ENCODE assay signal across 8 cellular contexts in genomic region chr10:130137077-130137448, GRCh38. TPM values are rescaled to one million over a fixed set of nuclear protein-coding genes. Genes with fewer than 3 reads are reported as not detected.
DNase-seq lines count a peak whose midpoint lies in the region; ATAC-seq and TF ChIP-seq lines count a peak whose summit lies in the region.

No MANE protein-coding gene starts in this region.

- H3K9me3 ChIP-seq in right atrium auricular region = no peaks in the 10 kb centered on the region

- peaks cover 0 to 51% of the 10 kb centered on the region in 2 donors for H3K4me1 ChIP-seq in right atrium auricular region

- no peaks in the 10 kb centered on the region for H3K36me3 ChIP-seq in right atrium auricular region

- H3K4me3 Mint-ChIP-seq in T-helper 2 cell treated with Interferon-gamma antibody and Interleukin-4, amounts not matched to agents 5 μg/mL and 100 μg/mL, for 36 hours = peak overlapping the region; percentile 89

- H3K36me3 Mint-ChIP-seq in T-helper 2 cell treated with Interferon-gamma antibody and Interleukin-4, amounts not matched to agents 5 μg/mL and 100 μg/mL, for 36 hours (ENCODE audit: low read depth) = peaks cover 10% of the 10 kb centered on the region

- H3K27ac Mint-ChIP-seq in T-helper 2 cell treated with Interferon-gamma antibody and Interleukin-4, amounts not matched to agents 5 μg/mL and 100 μg/mL, for 36 hours = peak overlapping the region; percentile 75

- peak overlapping the region; percentile 78 to 85 for H3K27ac ChIP-seq in right atrium auricular region

- intact Hi-C loops in left ventricle myocardium superior (cut with micrococcal nuclease) = loop anchor here (2.0 kb wide), 1 partner anchor 26 kb away; the partner anchor contains the start of gene C10orf143

- H3K27me3 Mint-ChIP-seq in T-helper 2 cell treated with Interferon-gamma antibody and Interleukin-4, amounts not matched to agents 5 μg/mL and 100 μg/mL, for 36 hours (ENCODE audit: low read depth) = peaks cover 10% of the 10 kb centered on the region

- H3K4me3 ChIP-seq in right atrium auricular region (peak overlapping the region; percentile 88 to 98), fibroblast of villous mesenchyme (ENCODE audit: low read depth, low read length) (peak overlapping the region; percentile 80), retinal pigment epithelial cell (ENCODE audit: low read length) (peak overlapping the region; percentile 63)

- no peaks in the 10 kb centered on the region for H3K9me3 Mint-ChIP-seq in T-helper 2 cell treated with Interferon-gamma antibody and Interleukin-4, amounts not matched to agents 5 μg/mL and 100 μg/mL, for 36 hours

- ATAC-seq in left ventricle myocardium superior = no peak

- TF ChIP-seq CTCF in right atrium auricular region (IDR thresholded peaks at IDR 0.05) = no peak
- TF ChIP-seq CTCF in fibroblast of villous mesenchyme (IDR thresholded peaks at IDR 0.05; ENCODE audit: insufficient read depth, low read depth, low read length) = no peak
- TF ChIP-seq CTCF in retinal pigment epithelial cell (conservative IDR thresholded peaks at IDR 0.05; ENCODE audit: low read depth, low read length) = no peak

- DNase-seq in right atrium auricular region (ENCODE audit: low spot score) = no peak
- DNase-seq in left ventricle myocardium superior = no peak
- no peak for DNase-seq in T-helper 2 cell treated with Interferon-gamma antibody and Interleukin-4, amounts not matched to agents 5 μg/mL and 100 μg/mL, for 36 hours (ENCODE audit: low spot score)
- DNase-seq in fibroblast of villous mesenchyme (ENCODE audit: low read depth) = peak; percentile 39
- peak; percentile 15 for DNase-seq in retinal pigment epithelial cell (ENCODE audit: low read depth)
- DNase-seq in DMS114 treated with DMSO at 0.1 percent for 48 hours (lab: John Stamatoyannopoulos, UW; ENCODE audit: unreplicated experiment) = no peak
- no peak for DNase-seq in NCI-H2171 treated with DMSO at 0.1 percent for 48 hours (lab: John Stamatoyannopoulos, UW)
- no peak for DNase-seq in NK-92 (lab: John Stamatoyannopoulos, UW; ENCODE audit: unreplicated experiment)

- no peaks in the 10 kb centered on the region for H3K27me3 ChIP-seq in right atrium auricular region

- peaks cover 36% of the 10 kb centered on the region for H3K4me1 Mint-ChIP-seq in T-helper 2 cell treated with Interferon-gamma antibody and Interleukin-4, amounts not matched to agents 5 μg/mL and 100 μg/mL, for 36 hours (ENCODE audit: low read depth)

RNA-seq across cellular contexts. Expression of gene GLRX3, which starts 0.9 kb away (rescaled TPM):
- total RNA-seq in right atrium auricular region = 10 to 100 TPM; 38.9 to 49.5 TPM
- total RNA-seq in left ventricle myocardium superior = 64.8 TPM
- total RNA-seq in fibroblast of villous mesenchyme = 67.6 and 75.6 TPM in 2 replicates

RNA-seq across cellular contexts. Expression of gene C10orf143, which starts 26.4 kb away (rescaled TPM):
- 1 to 10 TPM in 1 of 2 donors, under 1 TPM in 1; 0.93 to 1.7 TPM for total RNA-seq in right atrium auricular region
- 1.3 TPM for total RNA-seq in left ventricle myocardium superior
- total RNA-seq in fibroblast of villous mesenchyme = under 0.01 and 1.3 TPM in 2 replicates

Comparison
In these comparisons a context has a peak if more than half of its experiments do, and no peak if none do; other contexts are left out.
1. DNase-seq: peak in fibroblast of villous mesenchyme (single experiment) and retinal pigment epithelial cell (single experiment); none in right atrium auricular region (single experiment), left ventricle myocardium superior (single experiment), T-helper 2 cell treated with Interferon-gamma antibody and Interleukin-4, amounts not matched to agents 5 μg/mL and 100 μg/mL, for 36 hours (single experiment), DMS114 treated with DMSO at 0.1 percent for 48 hours (single experiment), NCI-H2171 treated with DMSO at 0.1 percent for 48 hours (single experiment) and NK-92 (single experiment).
2. Peak in every context shown above with its lines, with median percentiles within 50 percentile points of each other: H3K4me3 ChIP-seq.